ENCODE assay signal across 14 cellular contexts in the genomic region with DNA sequence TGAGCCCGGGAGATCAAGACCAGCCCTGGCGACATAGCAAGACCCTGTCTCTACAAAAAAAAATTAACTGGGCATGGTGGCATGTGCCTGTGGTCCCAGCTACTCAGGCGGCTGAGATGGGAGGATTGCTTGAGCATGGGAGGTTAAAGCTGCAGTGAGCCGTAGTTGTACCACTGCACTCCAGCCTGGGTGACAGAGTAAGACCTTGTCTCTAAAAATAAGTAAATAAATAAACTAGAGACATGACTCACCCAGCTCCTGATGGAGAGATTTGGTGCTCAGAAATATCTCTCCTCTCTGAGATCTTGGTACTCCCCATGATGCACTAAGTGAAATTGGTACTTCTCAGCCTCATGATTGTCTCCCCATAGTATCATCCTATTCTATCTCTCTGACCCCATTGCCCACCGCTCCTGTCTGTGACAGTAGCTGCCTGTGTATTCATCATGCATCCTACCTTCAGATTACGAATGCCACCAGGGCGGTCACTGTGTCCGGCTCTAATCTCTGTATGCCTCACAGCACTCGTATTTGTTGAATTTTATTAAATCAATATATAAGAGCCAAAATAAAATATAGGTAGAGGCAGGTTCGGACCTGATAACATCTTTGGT. TPM values are rescaled to one million over a fixed set of nuclear protein-coding genes. Genes with fewer than 3 reads are reported as not detected.
DNase-seq lines count a peak whose midpoint lies in the region; ATAC-seq and TF ChIP-seq lines count a peak whose summit lies in the region.
"Had no signal": no experiment of that assay in that cellular context is flagged by ENCODE, and none has a peak within 500 bp of the region (broad histone marks: within the 10 kb centered on the region; RNA-seq: fewer than 3 reads in every experiment).

No MANE protein-coding gene starts in this region.

- no peaks in the 10 kb centered on the region for H3K27me3 ChIP-seq in lung (ENCODE audit: control insufficient read depth, insufficient read depth)
- H3K27me3 ChIP-seq: transverse colon had no signal

- H3K4me3 ChIP-seq in lung = no peak overlapping the region
- H3K4me3 ChIP-seq: GM23338, transverse colon had no signal

- no peak overlapping the region for H3K27ac Mint-ChIP-seq in type B pancreatic cell
- H3K27ac Mint-ChIP-seq in effector memory CD8-positive, alpha-beta T cell = peak overlapping the region in 1 of 2 donors; percentile 44

- H3K4me1 Mint-ChIP-seq in type B pancreatic cell (ENCODE audit: unreplicated experiment) = peaks cover 38% of the 10 kb centered on the region
- H3K4me1 Mint-ChIP-seq in effector memory CD8-positive, alpha-beta T cell (ENCODE audit: low read depth in 2 of 2) = peaks cover 25 to 40% of the 10 kb centered on the region in 2 donors

- peaks cover 3 to 8% of the 10 kb centered on the region in 2 donors for H3K36me3 ChIP-seq in lung (ENCODE audit: control insufficient read depth in 2 of 2, insufficient read depth in 2 of 2, low read length in 2 of 2)
- H3K36me3 ChIP-seq: transverse colon had no signal

- H3K9me3 ChIP-seq in lung (ENCODE audit: control insufficient read depth in 2 of 2, insufficient read depth in 1 of 2, low read length in 1 of 2) = no peaks in the 10 kb centered on the region
- H3K9me3 ChIP-seq: transverse colon had no signal

- H3K27me3 Mint-ChIP-seq in type B pancreatic cell = no peaks in the 10 kb centered on the region
- no peaks in the 10 kb centered on the region for H3K27me3 Mint-ChIP-seq in effector memory CD8-positive, alpha-beta T cell

- TF ChIP-seq CTCF in lung (IDR thresholded peaks at IDR 0.05; ENCODE audit: control extremely low read depth, extremely low read depth) (no peak), type B pancreatic cell (conservative IDR thresholded peaks at IDR 0.05) (no peak)

- peaks cover 12% of the 10 kb centered on the region for H3K36me3 Mint-ChIP-seq in type B pancreatic cell
- H3K36me3 Mint-ChIP-seq in effector memory CD8-positive, alpha-beta T cell (ENCODE audit: insufficient read depth) = no peaks in the 10 kb centered on the region

- H3K4me1 ChIP-seq in lung (ENCODE audit: control insufficient read depth in 2 of 2, insufficient read depth in 2 of 2, low read length in 2 of 2) = peaks cover 15 to 42% of the 10 kb centered on the region in 2 donors

- peak overlapping the region; percentile 20 for H3K4me3 Mint-ChIP-seq in type B pancreatic cell
- no peak overlapping the region for H3K4me3 Mint-ChIP-seq in effector memory CD8-positive, alpha-beta T cell
- H3K4me3 Mint-ChIP-seq: activated T-helper 1 cell treated with anti-CD3 and anti-CD28 coated beads, Interleukin-12 subunit alpha, Interleukin-12 subunit beta, Interleukin-2, Interleukin-4 antibody, amounts not matched to agents 30 ng/mL and 10 ng/mL and 1 ng/mL, durations not matched to agents 14 hours and 24 hours and 36 hours; GM23338 had no signal

- WGBS in lung, 2 donors = 92 to 93% methylated on average over 10 of the region's 10 CpGs

- H3K27ac ChIP-seq in caudate nucleus (ENCODE audit: low read depth, low read length) (peak overlapping the region; percentile 19), lung (ENCODE audit: low read depth in 1 of 2, low read length in 1 of 2) (peak overlapping the region; percentile 67 to 68)

- no peak for ATAC-seq in lung (ENCODE audit: insufficient read depth, low FRiP score)
- no peak for ATAC-seq in HG02938 (IDR thresholded peaks at IDR 0.05; ENCODE audit: unreplicated experiment)
- ATAC-seq in GM19035 (IDR thresholded peaks at IDR 0.05; ENCODE audit: unreplicated experiment) = no peak
- no peak for ATAC-seq in effector memory CD8-positive, alpha-beta T cell (replicated peaks)

- H3K9me3 Mint-ChIP-seq in type B pancreatic cell = no peaks in the 10 kb centered on the region
- H3K9me3 Mint-ChIP-seq in effector memory CD8-positive, alpha-beta T cell = no peaks in the 10 kb centered on the region
- H3K9me3 Mint-ChIP-seq: activated T-helper 1 cell treated with anti-CD3 and anti-CD28 coated beads, Interleukin-12 subunit alpha, Interleukin-12 subunit beta, Interleukin-2, Interleukin-4 antibody, amounts not matched to agents 30 ng/mL and 10 ng/mL and 1 ng/mL, durations not matched to agents 14 hours and 24 hours and 36 hours; GM23338 had no signal

- DNase-seq in DMS53 (lab: John Stamatoyannopoulos, UW) (peak; percentile 53), DMS53 treated with DMSO at 0.1 percent for 48 hours (lab: John Stamatoyannopoulos, UW; ENCODE audit: unreplicated experiment) (no peak), caudate nucleus (lab: John Stamatoyannopoulos, UW) (no peak), lung (ENCODE audit: low spot score) (no peak), type B pancreatic cell (ENCODE audit: extremely low spot score, unreplicated experiment) (no peak)
- no peak for DNase-seq in effector memory CD8-positive, alpha-beta T cell
- DNase-seq: 8988T; activated CD4-positive, alpha-beta T cell treated with anti-CD3 and anti-CD28 coated beads, Interleukin-2, amount 50 U/mL, for 1 hour; NCI-H2227 treated with DMSO at 0.1 percent for 48 hours; transverse colon had no signal

RNA-seq across cellular contexts. Expression of gene ABHD2, which starts 50.9 kb away (rescaled TPM):
- total RNA-seq in lung (100 to 1,000 TPM in 1 of 2 donors, 10 to 100 TPM in 1; 77.2 to 200 TPM), type B pancreatic cell (ENCODE audit: low replicate concordance) (55.4 and 63.9 TPM in 2 replicates)
- polyA plus RNA-seq in lung = 10 to 100 TPM; 11.7 to 41.5 TPM
